Comparison of ENCODE assay signal across 19 cellular contexts in the genomic region with DNA sequence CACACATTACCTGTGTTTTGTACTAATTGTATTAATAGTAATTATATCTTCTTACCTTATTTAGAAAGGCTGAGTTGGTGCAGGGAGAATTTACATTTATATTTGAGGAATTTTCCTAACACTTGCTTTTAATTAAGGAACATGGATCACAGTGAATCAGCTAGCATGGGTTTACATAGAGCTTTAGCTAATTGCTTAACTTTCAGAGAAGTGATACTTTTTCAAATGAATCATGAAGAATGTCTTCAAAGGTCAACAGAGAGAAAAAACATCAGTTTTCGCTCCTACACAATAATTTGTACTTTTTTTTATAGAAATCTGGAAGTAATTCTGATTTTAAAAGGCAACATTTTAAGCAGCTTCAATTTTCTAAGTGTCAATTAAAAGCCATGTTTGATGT.
DNase-seq lines count a peak whose midpoint lies in the region; ATAC-seq, FAIRE-seq and TF ChIP-seq lines count a peak whose summit lies in the region.
"Had no signal": no experiment of that assay in that cellular context is flagged by ENCODE, and none has a peak within 500 bp of the region (broad histone marks: within the 10 kb centered on the region; RNA-seq: fewer than 3 reads in every experiment).

No MANE protein-coding gene starts in this region.

- no peaks in the 10 kb centered on the region for H4K20me1 ChIP-seq in smooth muscle cell (ENCODE audit: low read depth)

- no peaks in the 10 kb centered on the region for H3K27me3 ChIP-seq in cardiac muscle cell
- peaks cover 2% of the 10 kb centered on the region for H3K27me3 ChIP-seq in right cardiac atrium (ENCODE audit: control insufficient read depth, insufficient read depth)
- H3K27me3 ChIP-seq in adipocyte (replicated peaks; ENCODE audit: control insufficient read depth, insufficient read depth, low read length) = no peaks in the 10 kb centered on the region
- H3K27me3 ChIP-seq in smooth muscle cell (ENCODE audit: low read depth) = no peaks in the 10 kb centered on the region

- intact Hi-C loops in right cardiac atrium (cut with DNase I) = no loop called here

- no peak overlapping the region for H3K27ac Mint-ChIP-seq in stimulated activated effector memory CD8-positive, alpha-beta T cell treated with anti-CD3 and anti-CD28 coated beads, Interleukin-12 subunit alpha, Interleukin-12 subunit beta, amount 100 ng/mL, for 72 hours
- H3K27ac Mint-ChIP-seq: CD4-positive, alpha-beta memory T cell; GM23338; H9 had no signal

- TF ChIP-seq CTCF in cardiac muscle cell (IDR thresholded peaks at IDR 0.05; ENCODE audit: low read depth, low read length) (no peak), fibroblast of mammary gland (conservative IDR thresholded peaks at IDR 0.05; ENCODE audit: control insufficient read depth, insufficient read depth, low read depth, low read length) (no peak), smooth muscle cell (IDR thresholded peaks at IDR 0.05; ENCODE audit: borderline replicate concordance, insufficient read depth, poor library complexity, severe bottlenecking) (no peak)

- no peaks in the 10 kb centered on the region for H3K36me3 Mint-ChIP-seq in stimulated activated effector memory CD8-positive, alpha-beta T cell treated with anti-CD3 and anti-CD28 coated beads, Interleukin-12 subunit alpha, Interleukin-12 subunit beta, amount 100 ng/mL, for 72 hours
- H3K36me3 Mint-ChIP-seq: CD4-positive, alpha-beta memory T cell had no signal

- H3K27ac ChIP-seq in cardiac muscle cell = peak overlapping the region; percentile 81
- no peak overlapping the region for H3K27ac ChIP-seq in right cardiac atrium (ENCODE audit: low read length)
- H3K27ac ChIP-seq in smooth muscle cell (ENCODE audit: low read depth) = no peak overlapping the region
- H3K27ac ChIP-seq: 22Rv1 had no signal

- H3K36me3 ChIP-seq in cardiac muscle cell (no peaks in the 10 kb centered on the region), adipocyte (ENCODE audit: control insufficient read depth, insufficient read depth, low read length, severe bottlenecking) (no peaks in the 10 kb centered on the region), smooth muscle cell (ENCODE audit: low read depth) (no peaks in the 10 kb centered on the region)

- no peak for ATAC-seq in right cardiac atrium
- ATAC-seq in stimulated activated effector memory CD8-positive, alpha-beta T cell treated with anti-CD3 and anti-CD28 coated beads, Interleukin-12 subunit alpha, Interleukin-12 subunit beta, amount 100 ng/mL, for 72 hours = no peak
- ATAC-seq: GM12878, GM23338, HCT116 had no signal

- H3K79me2 ChIP-seq in smooth muscle cell (ENCODE audit: low read depth) = no peaks in the 10 kb centered on the region

- H3K4me3 ChIP-seq in cardiac muscle cell (no peak overlapping the region), right cardiac atrium (ENCODE audit: low read length) (no peak overlapping the region), adipocyte (ENCODE audit: low read length) (no peak overlapping the region), fibroblast of mammary gland (ENCODE audit: control insufficient read depth, low read depth, low read length) (no peak overlapping the region), smooth muscle cell (no peak overlapping the region)
- H3K4me3 ChIP-seq: GM12878, GM23338 had no signal

- no peaks in the 10 kb centered on the region for H3K9me3 ChIP-seq in cardiac muscle cell (ENCODE audit: low read depth)
- H3K9me3 ChIP-seq in right cardiac atrium (ENCODE audit: control insufficient read depth, low read length) = no peaks in the 10 kb centered on the region
- no peaks in the 10 kb centered on the region for H3K9me3 ChIP-seq in adipocyte (ENCODE audit: control insufficient read depth, low read length)
- no peaks in the 10 kb centered on the region for H3K9me3 ChIP-seq in smooth muscle cell (replicated peaks; ENCODE audit: low read depth)
- H3K9me3 ChIP-seq: Caco-2 had no signal

- WGBS in right cardiac atrium = 84% methylated on average over 1 of the region's 1 CpG
- WGBS in smooth muscle cell (ENCODE audit: low lambda C conversion rate) = 27% methylated on average over 1 of the region's 1 CpG

- no peaks in the 10 kb centered on the region for H3K4me1 Mint-ChIP-seq in stimulated activated effector memory CD8-positive, alpha-beta T cell treated with anti-CD3 and anti-CD28 coated beads, Interleukin-12 subunit alpha, Interleukin-12 subunit beta, amount 100 ng/mL, for 72 hours
- H3K4me1 Mint-ChIP-seq: CD4-positive, alpha-beta memory T cell had no signal

- FAIRE-seq in urothelium cell line (lab: Jason Lieb, UNC) = no peak
- FAIRE-seq: GM12878, GM19239 had no signal

- H3K9me3 Mint-ChIP-seq in stimulated activated effector memory CD8-positive, alpha-beta T cell treated with anti-CD3 and anti-CD28 coated beads, Interleukin-12 subunit alpha, Interleukin-12 subunit beta, amount 100 ng/mL, for 72 hours = no peaks in the 10 kb centered on the region
- H3K9me3 Mint-ChIP-seq: CD4-positive, alpha-beta memory T cell; GM23338; H9 had no signal

- H3K4me3 Mint-ChIP-seq in stimulated activated effector memory CD8-positive, alpha-beta T cell treated with anti-CD3 and anti-CD28 coated beads, Interleukin-12 subunit alpha, Interleukin-12 subunit beta, amount 100 ng/mL, for 72 hours = no peak overlapping the region
- H3K4me3 Mint-ChIP-seq: CD4-positive, alpha-beta memory T cell; GM23338; H9 had no signal

- no peak overlapping the region for H2AFZ ChIP-seq in smooth muscle cell (ENCODE audit: low read depth)
- H2AFZ ChIP-seq: GM23338 had no signal

- no peak overlapping the region for H3K9ac ChIP-seq in adipocyte (ENCODE audit: low read length)
- H3K9ac ChIP-seq in smooth muscle cell (ENCODE audit: low read depth) = no peak overlapping the region

- peak overlapping the region; percentile 2 for H3K4me2 ChIP-seq in smooth muscle cell
- H3K4me2 ChIP-seq: GM23338 had no signal

- DNase-seq in cardiac muscle cell (ENCODE audit: low read depth in 1 of 2, low spot score in 1 of 2) = no peak
- no peak for DNase-seq in right cardiac atrium
- DNase-seq in adipocyte (ENCODE audit: low read depth) = peak; percentile 20
- peak; percentile 16 for DNase-seq in fibroblast of mammary gland (ENCODE audit: low read depth)
- no peak for DNase-seq in smooth muscle cell (lab: John Stamatoyannopoulos, UW; ENCODE audit: unreplicated experiment)
- no peak for DNase-seq in stimulated activated effector memory CD8-positive, alpha-beta T cell treated with anti-CD3 and anti-CD28 coated beads, Interleukin-12 subunit alpha, Interleukin-12 subunit beta, amount 100 ng/mL, for 72 hours (ENCODE audit: low spot score in 2 of 2)
- no peak for DNase-seq in urothelium cell line (ENCODE audit: low spot score)
- no peak for DNase-seq in stimulated activated CD4-positive, alpha-beta T cell treated with anti-CD3 and anti-CD28 coated beads, Interleukin-15, amount 100 ng/mL, for 24 hours
- DNase-seq: C1 segment of cervical spinal cord; Caco-2; CD4-positive, alpha-beta memory T cell; DMS153; DND-41; H9 had no signal

- H3K4me1 ChIP-seq in cardiac muscle cell (ENCODE audit: low read depth) (peaks cover 59% of the 10 kb centered on the region), right cardiac atrium (ENCODE audit: control insufficient read depth, insufficient read depth, low read length) (no peaks in the 10 kb centered on the region), adipocyte (ENCODE audit: control insufficient read depth, insufficient read depth, low read length) (peaks cover 11% of the 10 kb centered on the region), smooth muscle cell (ENCODE audit: low read depth) (peaks cover 19% of the 10 kb centered on the region)
- H3K4me1 ChIP-seq: Caco-2 had no signal

- H3F3A ChIP-seq in smooth muscle cell (ENCODE audit: low read depth) = peaks cover 9% of the 10 kb centered on the region

Comparison
In these comparisons a context has a peak if more than half of its experiments do, and no peak if none do; other contexts are left out.
1. DNase-seq: peak in adipocyte (single experiment) and fibroblast of mammary gland (single experiment); none in cardiac muscle cell (0 of 2), right cardiac atrium (0 of 3), smooth muscle cell (single experiment), stimulated activated effector memory CD8-positive, alpha-beta T cell treated with anti-CD3 and anti-CD28 coated beads, Interleukin-12 subunit alpha, Interleukin-12 subunit beta, amount 100 ng/mL, for 72 hours (0 of 2), urothelium cell line (single experiment) and stimulated activated CD4-positive, alpha-beta T cell treated with anti-CD3 and anti-CD28 coated beads, Interleukin-15, amount 100 ng/mL, for 24 hours (single experiment).